In the genomic region with DNA sequence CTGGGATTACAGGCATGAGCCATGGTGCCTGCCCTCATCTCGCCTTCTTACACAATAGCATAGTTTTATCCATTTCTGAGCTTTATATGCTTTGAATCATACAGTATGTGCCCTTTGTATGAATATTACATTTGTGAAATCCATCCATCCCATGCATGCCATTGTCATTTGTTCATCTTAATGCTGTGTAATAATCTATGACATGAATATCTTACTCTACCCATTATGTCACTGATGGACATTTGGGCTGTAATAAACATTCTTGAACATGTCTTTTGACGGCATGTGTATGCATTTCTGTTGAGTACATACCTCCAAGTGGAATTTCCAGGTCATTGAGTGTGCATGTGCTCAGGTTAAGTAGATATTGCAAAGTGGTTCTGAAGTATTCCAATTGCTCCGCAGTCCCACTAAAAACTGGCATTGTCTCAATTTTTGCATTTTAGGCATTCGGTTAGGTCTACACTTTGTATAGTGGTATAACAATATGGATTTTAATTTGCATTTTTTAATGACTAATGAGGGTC, we compare ENCODE assay signal across 1 cellular context.
TF ChIP-seq lines count a peak whose summit lies in the region.

No MANE protein-coding gene starts in this region.

TF ChIP-seq in HepG2, 621 proteins besides CTCF, POLR2A, EP300 and RAD21:
- no peak for TF ChIP-seq IRX3 (CRISPR knock-in tag; IDR thresholded peaks at IDR 0.05; ENCODE audit: borderline replicate concordance, low read depth)
- TF ChIP-seq ZNF10 (CRISPR knock-in tag; IDR thresholded peaks at IDR 0.05; ENCODE audit: borderline replicate concordance, low read depth), result no peak
- no peak for TF ChIP-seq CC2D1A (CRISPR knock-in tag; IDR thresholded peaks at IDR 0.05)
